Comparison of ENCODE assay signal across 21 cellular contexts in genomic region chr15:80811781-80812180, GRCh38. TPM values are rescaled to one million over a fixed set of nuclear protein-coding genes. Genes with fewer than 3 reads are reported as not detected.
DNase-seq lines count a peak whose midpoint lies in the region; ATAC-seq and TF ChIP-seq lines count a peak whose summit lies in the region.
"Had no signal": no experiment of that assay in that cellular context is flagged by ENCODE, and none has a peak within 500 bp of the region (broad histone marks: within the 10 kb centered on the region; RNA-seq: fewer than 3 reads in every experiment).

No MANE protein-coding gene starts in this region.

- H3K4me1 ChIP-seq in GM23338 (ENCODE audit: insufficient read depth) (peaks cover 9% of the 10 kb centered on the region; the same call in 1 of the 2 replicates), ovary (ENCODE audit: insufficient read depth) (no peaks in the 10 kb centered on the region), suprapubic skin (no peaks in the 10 kb centered on the region)
- H3K4me1 ChIP-seq: BE2C, HAP-1 had no signal

- no peaks in the 10 kb centered on the region; the same call in 1 of the 2 replicates for H3K9me2 ChIP-seq in GM23338 (ENCODE audit: insufficient read depth)

- no peak for DNase-seq in GM23338 (ENCODE audit: low spot score)
- peak; percentile 72 for DNase-seq in NCI-H2029 (lab: John Stamatoyannopoulos, UW)
- DNase-seq in NCI-H774 (lab: John Stamatoyannopoulos, UW) = peak; percentile 81
- DNase-seq in myocyte (ENCODE audit: low read depth) = peak; percentile 45
- DNase-seq in ovary = no peak
- DNase-seq in suprapubic skin (ENCODE audit: low spot score in 2 of 2) = no peak
- DNase-seq: ACHN; BE2C; C1 segment of cervical spinal cord; CD4-positive, CD25-positive, alpha-beta regulatory T cell; CD8-positive, alpha-beta memory T cell; COR-L47; DMS 273 treated with DMSO at 0.1 percent for 48 hours; DMS53; DND-41; EL had no signal

- intact Hi-C loops in ovary (cut with DNase I) = no loop called here

- H3K79me2 ChIP-seq in GM23338 (replicated peaks; ENCODE audit: insufficient read depth) = no peaks in the 10 kb centered on the region

- no peak overlapping the region for H3K4me3 ChIP-seq in GM23338
- no peak overlapping the region for H3K4me3 ChIP-seq in ovary
- H3K4me3 ChIP-seq in suprapubic skin = no peak overlapping the region
- H3K4me3 ChIP-seq: GM12878, HAP-1 had no signal

- H3K9me3 Mint-ChIP-seq in GM23338 = no peaks in the 10 kb centered on the region

- H3K27ac ChIP-seq in GM23338 (ENCODE audit: low read depth) (no peak overlapping the region), ovary (no peak overlapping the region), suprapubic skin (no peak overlapping the region)
- H3K27ac ChIP-seq: HL-60 had no signal

- ATAC-seq in GM23338 (no peak), HG02981 (IDR thresholded peaks at IDR 0.05; ENCODE audit: unreplicated experiment) (no peak)
- ATAC-seq: GM12878 had no signal

- H3K4me2 ChIP-seq in GM23338 = no peak overlapping the region

- no peaks in the 10 kb centered on the region for H3F3A ChIP-seq in GM23338 (replicated peaks; ENCODE audit: low read depth)

- peak overlapping the region; percentile 23; the same call in 1 of the 2 replicates for H2AFZ ChIP-seq in GM23338

- no peaks in the 10 kb centered on the region for H3K9me3 ChIP-seq in ovary
- no peaks in the 10 kb centered on the region for H3K9me3 ChIP-seq in suprapubic skin
- H3K9me3 ChIP-seq: BE2C had no signal

- TF ChIP-seq CTCF in GM23338 (conservative IDR thresholded peaks at IDR 0.05; ENCODE audit: low read depth in 2 of 2) = no peak
- TF ChIP-seq CTCF in ovary (IDR thresholded peaks at IDR 0.05) = no peak
- no peak for TF ChIP-seq CTCF in suprapubic skin (IDR thresholded peaks at IDR 0.05)

- TF ChIP-seq POLR2A in ovary (IDR thresholded peaks at IDR 0.05) (no peak), suprapubic skin (IDR thresholded peaks at IDR 0.05) (no peak)

- H3K27me3 ChIP-seq in GM23338 (ENCODE audit: insufficient read depth) (no peaks in the 10 kb centered on the region), ovary (no peaks in the 10 kb centered on the region), suprapubic skin (no peaks in the 10 kb centered on the region)

- no peak overlapping the region for H3K27ac Mint-ChIP-seq in GM23338
- H3K27ac Mint-ChIP-seq: CD4-positive, CD25-positive, alpha-beta regulatory T cell; CD8-positive, alpha-beta memory T cell had no signal

- no peaks in the 10 kb centered on the region for H4K20me1 ChIP-seq in GM23338 (replicated peaks; ENCODE audit: insufficient read depth)

- no peaks in the 10 kb centered on the region for H3K36me3 Mint-ChIP-seq in GM23338 (ENCODE audit: low read depth)
- H3K36me3 Mint-ChIP-seq: CD4-positive, CD25-positive, alpha-beta regulatory T cell; CD8-positive, alpha-beta memory T cell had no signal

- 66 to 74% (median 67%) methylated on average over 8 of the region's 8 CpGs for WGBS in ovary, 3 donors
- WGBS in suprapubic skin = 47% methylated on average over 8 of the region's 8 CpGs

- peaks cover 2% of the 10 kb centered on the region for H3K27me3 Mint-ChIP-seq in GM23338 (ENCODE audit: insufficient read depth, low read depth, poor library complexity)

- H3K4me1 Mint-ChIP-seq in GM23338 = peaks cover 5% of the 10 kb centered on the region
- H3K4me1 Mint-ChIP-seq: CD4-positive, CD25-positive, alpha-beta regulatory T cell; CD8-positive, alpha-beta memory T cell had no signal

- TF ChIP-seq EP300 in ovary (IDR thresholded peaks at IDR 0.05) (no peak), suprapubic skin (IDR thresholded peaks at IDR 0.05) (no peak)

- no peak overlapping the region for H3K4me3 Mint-ChIP-seq in GM23338
- H3K4me3 Mint-ChIP-seq: CD4-positive, CD25-positive, alpha-beta regulatory T cell; CD8-positive, alpha-beta memory T cell had no signal

- no peaks in the 10 kb centered on the region for H3K36me3 ChIP-seq in GM23338 (ENCODE audit: insufficient read depth)
- no peaks in the 10 kb centered on the region for H3K36me3 ChIP-seq in ovary
- H3K36me3 ChIP-seq in suprapubic skin = no peaks in the 10 kb centered on the region
- H3K36me3 ChIP-seq: BE2C, HAP-1 had no signal

TF ChIP-seq in GM23338, 12 proteins besides CTCF, POLR2A, EP300 and RAD21 (continues in another document):
- TF ChIP-seq EZH2 (IDR thresholded peaks at IDR 0.05; ENCODE audit: low read depth, unreplicated experiment) = no peak
- TF ChIP-seq ZNF462 (CRISPR knock-in tag; IDR thresholded peaks at IDR 0.05) = no peak

RNA-seq across cellular contexts. Expression of gene CEMIP, which starts 32.6 kb away (rescaled TPM):
- 2.1 and 4.1 TPM in 2 replicates for total RNA-seq in GM23338 (2014; rRNA removed; shearing (Covaris generic))
- polyA plus RNA-seq in GM23338 (2016; fragmentation: Nextera tagmentation; extraction: Ambion mirVana) (0.27 and 0.33 TPM in 2 replicates), ovary (1 to 10 TPM; 2.2 to 4.1 TPM)
- total RNA-seq in myocyte (13.9 and 17.2 TPM in 2 replicates), ovary (10 to 100 TPM in 2 of 7 donors, 1 to 10 TPM in 5; 2.3 to 12.3 (median 5.4) TPM), suprapubic skin (1 to 10 TPM; 5.4 to 9.2 (median 8.7) TPM)
- 180 TPM for polyA plus RNA-seq in myocyte (2012)
- total RNA-seq: CD8-positive, alpha-beta memory T cell; G401 had no signal
- polyA plus RNA-seq: CD8-positive, alpha-beta memory T cell had no signal

Comparison
In these comparisons a context has a peak if more than half of its experiments do, and no peak if none do; other contexts are left out.
1. DNase-seq: peak in NCI-H2029 (single experiment), NCI-H774 (single experiment) and myocyte (single experiment); none in GM23338 (single experiment), ovary (0 of 5) and suprapubic skin (0 of 2).